Comparison of ENCODE assay signal across 1 cellular context in the genomic region with DNA sequence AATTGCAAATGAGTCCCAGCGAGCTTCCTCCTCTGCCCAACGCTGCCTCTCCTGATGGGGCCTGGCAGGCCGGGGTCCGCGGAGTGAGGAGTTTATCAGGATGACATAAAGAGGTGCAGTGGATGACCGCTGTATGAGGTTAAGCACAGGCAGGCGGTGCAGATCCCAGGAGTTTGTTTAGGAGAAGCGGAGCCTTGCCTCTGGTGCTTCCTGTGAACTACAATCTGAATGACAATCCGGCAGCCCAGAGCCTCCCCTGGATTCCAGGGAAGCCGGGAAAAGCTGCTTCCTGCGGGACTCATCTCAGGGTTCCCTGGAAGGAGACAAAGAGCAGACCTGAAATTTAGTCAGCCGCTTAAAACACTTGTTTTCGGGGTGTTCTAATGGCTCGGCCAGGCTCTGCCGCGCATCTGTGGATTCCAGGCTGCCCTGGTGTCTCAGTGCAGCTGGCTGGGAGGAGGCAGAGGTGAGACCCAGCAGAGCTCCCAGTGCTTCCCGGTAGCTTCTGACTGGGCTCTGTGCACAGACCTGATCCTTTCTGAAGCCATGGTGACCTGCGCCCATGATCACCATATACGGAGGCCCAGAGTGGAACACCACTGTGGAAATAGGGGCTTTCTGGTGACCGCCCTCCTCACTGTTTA.
TF ChIP-seq lines count a peak whose summit lies in the region.

No MANE protein-coding gene starts in this region.

TF ChIP-seq in HepG2, 621 proteins besides CTCF, POLR2A, EP300 and RAD21:
- TF ChIP-seq HMG20B (CRISPR knock-in tag; conservative IDR thresholded peaks at IDR 0.05) (no peak), HNF4G (IDR thresholded peaks at IDR 0.05; ENCODE audit: borderline replicate concordance, low read depth, low read length) (no peak), HNF4G (CRISPR knock-in tag; IDR thresholded peaks at IDR 0.05; ENCODE audit: borderline replicate concordance, low read depth) (no peak), ZNF598 (CRISPR knock-in tag; IDR thresholded peaks at IDR 0.05; ENCODE audit: borderline replicate concordance) (no peak), ZNF589 (CRISPR knock-in tag; conservative IDR thresholded peaks at IDR 0.05) (no peak), RXRB (CRISPR knock-in tag; IDR thresholded peaks at IDR 0.05; ENCODE audit: borderline replicate concordance) (no peak), SPEN (CRISPR knock-in tag; IDR thresholded peaks at IDR 0.05; ENCODE audit: low read depth) (no peak), NR2C2 (CRISPR knock-in tag; IDR thresholded peaks at IDR 0.05; ENCODE audit: borderline replicate concordance) (no peak), MBNL3 (CRISPR knock-in tag; conservative IDR thresholded peaks at IDR 0.05) (no peak), IRF2 (CRISPR knock-in tag; IDR thresholded peaks at IDR 0.05) (no peak), HDAC1 (CRISPR knock-in tag; IDR thresholded peaks at IDR 0.05) (no peak), ZNF121 (CRISPR knock-in tag; IDR thresholded peaks at IDR 0.05) (no peak), SIX4 (CRISPR knock-in tag; IDR thresholded peaks at IDR 0.05) (no peak)
- TF ChIP-seq, protein P1, sequence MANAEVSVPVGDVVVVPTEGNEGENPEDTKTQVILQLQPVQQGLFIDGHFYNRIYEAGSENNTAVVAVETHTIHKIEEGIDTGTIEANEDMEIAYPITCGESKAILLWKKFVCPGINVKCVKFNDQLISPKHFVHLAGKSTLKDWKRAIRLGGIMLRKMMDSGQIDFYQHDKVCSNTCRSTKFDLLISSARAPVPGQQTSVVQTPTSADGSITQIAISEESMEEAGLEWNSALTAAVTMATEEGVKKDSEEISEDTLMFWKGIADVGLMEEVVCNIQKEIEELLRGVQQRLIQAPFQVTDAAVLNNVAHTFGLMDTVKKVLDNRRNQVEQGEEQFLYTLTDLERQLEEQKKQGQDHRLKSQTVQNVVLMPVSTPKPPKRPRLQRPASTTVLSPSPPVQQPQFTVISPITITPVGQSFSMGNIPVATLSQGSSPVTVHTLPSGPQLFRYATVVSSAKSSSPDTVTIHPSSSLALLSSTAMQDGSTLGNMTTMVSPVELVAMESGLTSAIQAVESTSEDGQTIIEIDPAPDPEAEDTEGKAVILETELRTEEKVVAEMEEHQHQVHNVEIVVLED (CRISPR knock-in tag; IDR thresholded peaks at IDR 0.05; ENCODE audit: borderline replicate concordance), result no peak
- TF ChIP-seq, protein P2, sequence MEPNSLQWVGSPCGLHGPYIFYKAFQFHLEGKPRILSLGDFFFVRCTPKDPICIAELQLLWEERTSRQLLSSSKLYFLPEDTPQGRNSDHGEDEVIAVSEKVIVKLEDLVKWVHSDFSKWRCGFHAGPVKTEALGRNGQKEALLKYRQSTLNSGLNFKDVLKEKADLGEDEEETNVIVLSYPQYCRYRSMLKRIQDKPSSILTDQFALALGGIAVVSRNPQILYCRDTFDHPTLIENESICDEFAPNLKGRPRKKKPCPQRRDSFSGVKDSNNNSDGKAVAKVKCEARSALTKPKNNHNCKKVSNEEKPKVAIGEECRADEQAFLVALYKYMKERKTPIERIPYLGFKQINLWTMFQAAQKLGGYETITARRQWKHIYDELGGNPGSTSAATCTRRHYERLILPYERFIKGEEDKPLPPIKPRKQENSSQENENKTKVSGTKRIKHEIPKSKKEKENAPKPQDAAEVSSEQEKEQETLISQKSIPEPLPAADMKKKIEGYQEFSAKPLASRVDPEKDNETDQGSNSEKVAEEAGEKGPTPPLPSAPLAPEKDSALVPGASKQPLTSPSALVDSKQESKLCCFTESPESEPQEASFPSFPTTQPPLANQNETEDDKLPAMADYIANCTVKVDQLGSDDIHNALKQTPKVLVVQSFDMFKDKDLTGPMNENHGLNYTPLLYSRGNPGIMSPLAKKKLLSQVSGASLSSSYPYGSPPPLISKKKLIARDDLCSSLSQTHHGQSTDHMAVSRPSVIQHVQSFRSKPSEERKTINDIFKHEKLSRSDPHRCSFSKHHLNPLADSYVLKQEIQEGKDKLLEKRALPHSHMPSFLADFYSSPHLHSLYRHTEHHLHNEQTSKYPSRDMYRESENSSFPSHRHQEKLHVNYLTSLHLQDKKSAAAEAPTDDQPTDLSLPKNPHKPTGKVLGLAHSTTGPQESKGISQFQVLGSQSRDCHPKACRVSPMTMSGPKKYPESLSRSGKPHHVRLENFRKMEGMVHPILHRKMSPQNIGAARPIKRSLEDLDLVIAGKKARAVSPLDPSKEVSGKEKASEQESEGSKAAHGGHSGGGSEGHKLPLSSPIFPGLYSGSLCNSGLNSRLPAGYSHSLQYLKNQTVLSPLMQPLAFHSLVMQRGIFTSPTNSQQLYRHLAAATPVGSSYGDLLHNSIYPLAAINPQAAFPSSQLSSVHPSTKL (CRISPR knock-in tag; IDR thresholded peaks at IDR 0.05), result no peak
- TF ChIP-seq, protein P3, sequence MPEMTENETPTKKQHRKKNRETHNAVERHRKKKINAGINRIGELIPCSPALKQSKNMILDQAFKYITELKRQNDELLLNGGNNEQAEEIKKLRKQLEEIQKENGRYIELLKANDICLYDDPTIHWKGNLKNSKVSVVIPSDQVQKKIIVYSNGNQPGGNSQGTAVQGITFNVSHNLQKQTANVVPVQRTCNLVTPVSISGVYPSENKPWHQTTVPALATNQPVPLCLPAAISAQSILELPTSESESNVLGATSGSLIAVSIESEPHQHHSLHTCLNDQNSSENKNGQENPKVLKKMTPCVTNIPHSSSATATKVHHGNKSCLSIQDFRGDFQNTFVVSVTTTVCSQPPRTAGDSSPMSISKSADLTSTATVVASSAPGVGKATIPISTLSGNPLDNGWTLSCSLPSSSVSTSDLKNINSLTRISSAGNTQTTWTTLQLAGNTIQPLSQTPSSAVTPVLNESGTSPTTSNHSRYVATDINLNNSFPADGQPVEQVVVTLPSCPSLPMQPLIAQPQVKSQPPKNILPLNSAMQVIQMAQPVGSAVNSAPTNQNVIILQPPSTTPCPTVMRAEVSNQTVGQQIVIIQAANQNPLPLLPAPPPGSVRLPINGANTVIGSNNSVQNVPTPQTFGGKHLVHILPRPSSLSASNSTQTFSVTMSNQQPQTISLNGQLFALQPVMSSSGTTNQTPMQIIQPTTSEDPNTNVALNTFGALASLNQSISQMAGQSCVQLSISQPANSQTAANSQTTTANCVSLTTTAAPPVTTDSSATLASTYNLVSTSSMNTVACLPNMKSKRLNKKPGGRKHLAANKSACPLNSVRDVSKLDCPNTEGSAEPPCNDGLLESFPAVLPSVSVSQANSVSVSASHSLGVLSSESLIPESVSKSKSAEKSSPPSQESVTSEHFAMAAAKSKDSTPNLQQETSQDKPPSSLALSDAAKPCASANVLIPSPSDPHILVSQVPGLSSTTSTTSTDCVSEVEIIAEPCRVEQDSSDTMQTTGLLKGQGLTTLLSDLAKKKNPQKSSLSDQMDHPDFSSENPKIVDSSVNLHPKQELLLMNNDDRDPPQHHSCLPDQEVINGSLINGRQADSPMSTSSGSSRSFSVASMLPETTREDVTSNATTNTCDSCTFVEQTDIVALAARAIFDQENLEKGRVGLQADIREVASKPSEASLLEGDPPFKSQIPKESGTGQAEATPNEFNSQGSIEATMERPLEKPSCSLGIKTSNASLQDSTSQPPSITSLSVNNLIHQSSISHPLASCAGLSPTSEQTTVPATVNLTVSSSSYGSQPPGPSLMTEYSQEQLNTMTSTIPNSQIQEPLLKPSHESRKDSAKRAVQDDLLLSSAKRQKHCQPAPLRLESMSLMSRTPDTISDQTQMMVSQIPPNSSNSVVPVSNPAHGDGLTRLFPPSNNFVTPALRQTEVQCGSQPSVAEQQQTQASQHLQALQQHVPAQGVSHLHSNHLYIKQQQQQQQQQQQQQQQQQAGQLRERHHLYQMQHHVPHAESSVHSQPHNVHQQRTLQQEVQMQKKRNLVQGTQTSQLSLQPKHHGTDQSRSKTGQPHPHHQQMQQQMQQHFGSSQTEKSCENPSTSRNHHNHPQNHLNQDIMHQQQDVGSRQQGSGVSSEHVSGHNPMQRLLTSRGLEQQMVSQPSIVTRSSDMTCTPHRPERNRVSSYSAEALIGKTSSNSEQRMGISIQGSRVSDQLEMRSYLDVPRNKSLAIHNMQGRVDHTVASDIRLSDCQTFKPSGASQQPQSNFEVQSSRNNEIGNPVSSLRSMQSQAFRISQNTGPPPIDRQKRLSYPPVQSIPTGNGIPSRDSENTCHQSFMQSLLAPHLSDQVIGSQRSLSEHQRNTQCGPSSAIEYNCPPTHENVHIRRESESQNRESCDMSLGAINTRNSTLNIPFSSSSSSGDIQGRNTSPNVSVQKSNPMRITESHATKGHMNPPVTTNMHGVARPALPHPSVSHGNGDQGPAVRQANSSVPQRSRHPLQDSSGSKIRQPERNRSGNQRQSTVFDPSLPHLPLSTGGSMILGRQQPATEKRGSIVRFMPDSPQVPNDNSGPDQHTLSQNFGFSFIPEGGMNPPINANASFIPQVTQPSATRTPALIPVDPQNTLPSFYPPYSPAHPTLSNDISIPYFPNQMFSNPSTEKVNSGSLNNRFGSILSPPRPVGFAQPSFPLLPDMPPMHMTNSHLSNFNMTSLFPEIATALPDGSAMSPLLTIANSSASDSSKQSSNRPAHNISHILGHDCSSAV (CRISPR knock-in tag; IDR thresholded peaks at IDR 0.05; ENCODE audit: borderline replicate concordance), result no peak
- TF ChIP-seq, protein P4, sequence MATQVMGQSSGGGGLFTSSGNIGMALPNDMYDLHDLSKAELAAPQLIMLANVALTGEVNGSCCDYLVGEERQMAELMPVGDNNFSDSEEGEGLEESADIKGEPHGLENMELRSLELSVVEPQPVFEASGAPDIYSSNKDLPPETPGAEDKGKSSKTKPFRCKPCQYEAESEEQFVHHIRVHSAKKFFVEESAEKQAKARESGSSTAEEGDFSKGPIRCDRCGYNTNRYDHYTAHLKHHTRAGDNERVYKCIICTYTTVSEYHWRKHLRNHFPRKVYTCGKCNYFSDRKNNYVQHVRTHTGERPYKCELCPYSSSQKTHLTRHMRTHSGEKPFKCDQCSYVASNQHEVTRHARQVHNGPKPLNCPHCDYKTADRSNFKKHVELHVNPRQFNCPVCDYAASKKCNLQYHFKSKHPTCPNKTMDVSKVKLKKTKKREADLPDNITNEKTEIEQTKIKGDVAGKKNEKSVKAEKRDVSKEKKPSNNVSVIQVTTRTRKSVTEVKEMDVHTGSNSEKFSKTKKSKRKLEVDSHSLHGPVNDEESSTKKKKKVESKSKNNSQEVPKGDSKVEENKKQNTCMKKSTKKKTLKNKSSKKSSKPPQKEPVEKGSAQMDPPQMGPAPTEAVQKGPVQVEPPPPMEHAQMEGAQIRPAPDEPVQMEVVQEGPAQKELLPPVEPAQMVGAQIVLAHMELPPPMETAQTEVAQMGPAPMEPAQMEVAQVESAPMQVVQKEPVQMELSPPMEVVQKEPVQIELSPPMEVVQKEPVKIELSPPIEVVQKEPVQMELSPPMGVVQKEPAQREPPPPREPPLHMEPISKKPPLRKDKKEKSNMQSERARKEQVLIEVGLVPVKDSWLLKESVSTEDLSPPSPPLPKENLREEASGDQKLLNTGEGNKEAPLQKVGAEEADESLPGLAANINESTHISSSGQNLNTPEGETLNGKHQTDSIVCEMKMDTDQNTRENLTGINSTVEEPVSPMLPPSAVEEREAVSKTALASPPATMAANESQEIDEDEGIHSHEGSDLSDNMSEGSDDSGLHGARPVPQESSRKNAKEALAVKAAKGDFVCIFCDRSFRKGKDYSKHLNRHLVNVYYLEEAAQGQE (IDR thresholded peaks at IDR 0.05; ENCODE audit: borderline replicate concordance in 1 of 2, low read depth in 1 of 2, low read length in 2 of 2), result no peak
